8 cellular contexts compared by ENCODE assay signal in the genomic region with DNA sequence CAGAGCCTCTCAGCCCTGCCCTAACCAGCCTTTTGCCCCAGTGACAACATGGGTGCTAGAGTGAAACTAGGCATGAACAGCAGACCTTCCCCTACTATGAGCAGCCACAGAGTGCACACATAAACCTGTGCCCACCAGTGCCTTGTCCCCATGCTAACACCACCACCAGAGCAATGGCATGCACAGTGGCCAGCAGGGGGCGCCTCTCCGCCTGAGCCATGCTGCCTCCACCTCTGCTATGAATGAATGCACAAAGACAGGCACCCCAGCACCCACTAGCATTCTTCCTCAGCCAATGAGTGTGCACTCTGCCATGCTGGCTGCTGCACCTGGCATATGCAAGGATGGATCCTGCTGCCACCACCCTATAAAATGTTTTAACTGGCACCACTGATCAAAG.
DNase-seq lines count a peak whose midpoint lies in the region; ATAC-seq and TF ChIP-seq lines count a peak whose summit lies in the region.

No MANE protein-coding gene starts in this region.

- H3K27me3 ChIP-seq in colonic mucosa = no peaks in the 10 kb centered on the region

- DNase-seq in NCI-H748 (lab: John Stamatoyannopoulos, UW; ENCODE audit: unreplicated experiment) = peak; percentile 0
- DNase-seq in NCI-H748 treated with DMSO at 0.1 percent for 48 hours (lab: John Stamatoyannopoulos, UW) = no peak
- peak; percentile 18 for DNase-seq in OCI-M1 (lab: John Stamatoyannopoulos, UW)
- no peak for DNase-seq in colonic mucosa
- DNase-seq in stimulated activated CD4-positive, alpha-beta T cell treated with anti-CD3 and anti-CD28 coated beads, Interleukin-4, amount 100 ng/mL, for 24 hours = peak; percentile 3
- no peak for DNase-seq in putamen (ENCODE audit: low spot score)
- DNase-seq in sciatic nerve (ENCODE audit: low spot score) = no peak

- intact Hi-C loops in colonic mucosa (cut with DNase I) = no loop called here
- intact Hi-C loops in sciatic nerve (cut with DNase I) = no loop called here

- no peak overlapping the region for H3K27ac ChIP-seq in colonic mucosa

- TF ChIP-seq CTCF in colonic mucosa (IDR thresholded peaks at IDR 0.05) = peak; percentile 33

- no peaks in the 10 kb centered on the region for H3K36me3 ChIP-seq in colonic mucosa

- no peaks in the 10 kb centered on the region for H3K9me3 ChIP-seq in colonic mucosa

- H3K4me3 ChIP-seq in colonic mucosa = no peak overlapping the region

- ATAC-seq in GM19467 (IDR thresholded peaks at IDR 0.05; ENCODE audit: unreplicated experiment) (no peak), sciatic nerve (no peak)

- H3K9ac ChIP-seq in colonic mucosa (ENCODE audit: low read depth in 2 of 2, low read length in 2 of 2) = no peak overlapping the region

- H3K4me1 ChIP-seq in colonic mucosa = no peaks in the 10 kb centered on the region

Comparison
In these comparisons a context has a peak if more than half of its experiments do, and no peak if none do; other contexts are left out.
1. DNase-seq: peak in NCI-H748 (single experiment), OCI-M1 (single experiment) and stimulated activated CD4-positive, alpha-beta T cell treated with anti-CD3 and anti-CD28 coated beads, Interleukin-4, amount 100 ng/mL, for 24 hours (single experiment); none in NCI-H748 treated with DMSO at 0.1 percent for 48 hours (single experiment), colonic mucosa (single experiment), putamen (single experiment) and sciatic nerve (single experiment).